Comparison of ENCODE assay signal across 21 cellular contexts in the genomic region with DNA sequence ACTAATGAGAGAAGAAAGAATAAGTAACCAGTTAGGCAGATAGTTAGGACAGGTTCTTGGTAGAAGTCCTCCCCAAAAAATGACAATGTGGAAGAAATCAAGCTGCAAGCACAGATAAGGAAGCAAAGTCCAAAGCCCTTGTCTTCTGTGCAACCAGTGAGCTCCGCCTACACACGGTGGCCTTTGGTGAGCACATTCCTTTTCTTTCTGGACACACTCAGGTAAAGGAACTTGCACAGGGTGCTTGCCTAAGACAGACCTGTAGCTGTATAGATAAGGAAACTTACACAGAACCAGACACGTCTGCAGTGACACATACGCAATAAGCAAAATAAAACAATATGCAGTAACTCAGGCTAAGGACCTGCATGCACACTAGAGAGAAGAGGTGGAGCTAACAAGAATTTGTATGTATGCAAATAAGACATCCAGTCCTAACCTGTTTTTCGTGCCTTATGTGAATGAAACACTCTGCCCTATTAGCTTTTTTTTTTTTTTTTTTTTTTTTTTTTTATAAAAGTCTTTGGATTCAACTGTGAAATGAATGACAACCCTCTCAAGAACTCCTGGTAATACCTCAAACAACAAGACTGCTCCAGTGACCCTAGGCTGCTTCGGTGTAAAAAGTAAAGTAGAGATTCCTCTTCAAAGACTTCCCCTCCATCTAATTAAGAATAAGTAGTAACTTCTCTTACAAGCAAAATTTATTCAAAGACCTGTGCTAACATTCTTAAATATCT. TPM values are rescaled to one million over a fixed set of nuclear protein-coding genes. Genes with fewer than 3 reads are reported as not detected.
A peak's percentile ranks its signal among the peaks of the same experiment; 100 is the strongest.
DNase-seq lines count a peak whose midpoint lies in the region; ATAC-seq and TF ChIP-seq lines count a peak whose summit lies in the region.
"Had no signal": no experiment of that assay in that cellular context is flagged by ENCODE, and none has a peak within 500 bp of the region (broad histone marks: within the 10 kb centered on the region; RNA-seq: fewer than 3 reads in every experiment).

No MANE protein-coding gene starts in this region.

- H3K27me3 Mint-ChIP-seq in T-helper 17 cell = no peaks in the 10 kb centered on the region
- H3K27me3 Mint-ChIP-seq: activated CD4-positive, alpha-beta T cell treated with anti-CD3 and anti-CD28 coated beads, Interleukin-2, amount 10 ng/mL, durations not matched to agents 24 days and 14 days; activated naive CD8-positive, alpha-beta T cell treated with anti-CD3 and anti-CD28 coated beads, Interleukin-2, amount 10 ng/mL, durations not matched to agents 7 days and 5 days; CD4-positive, alpha-beta T cell had no signal

- in situ Hi-C loops in GM13976 (cut with MboI; ENCODE audit: low sequenced_read_pairs, unreplicated experiment) = no loop called here

- H3K9me3 ChIP-seq in duodenal mucosa (ENCODE audit: control insufficient read depth in 1 of 2, low read length in 2 of 2) = no peaks in the 10 kb centered on the region
- no peaks in the 10 kb centered on the region for H3K9me3 ChIP-seq in lower lobe of right lung
- H3K9me3 ChIP-seq in T-helper 17 cell (ENCODE audit: control insufficient read depth, low read length, poor library complexity, severe bottlenecking) = no peaks in the 10 kb centered on the region
- H3K9me3 ChIP-seq in suprapubic skin = no peaks in the 10 kb centered on the region

- TF ChIP-seq POLR2A in suprapubic skin (IDR thresholded peaks at IDR 0.05) = no peak

- WGBS in suprapubic skin = 61% methylated on average over 6 of the region's 6 CpGs

- H3K9ac ChIP-seq in duodenal mucosa (ENCODE audit: low read depth in 1 of 2, low read length in 2 of 2) = no peak overlapping the region

- peak overlapping the region; percentile 14 to 48 for H3K4me3 ChIP-seq in duodenal mucosa (ENCODE audit: low read depth in 1 of 2, low read length in 2 of 2)
- H3K4me3 ChIP-seq in lower lobe of right lung = no peak overlapping the region
- H3K4me3 ChIP-seq in suprapubic skin = no peak overlapping the region

- intact Hi-C loops in lower lobe of right lung (cut with DNase I) = no loop called here

- H3K27ac ChIP-seq in C4-2B = peak overlapping the region; percentile 76; the same call in 1 of the 2 replicates
- H3K27ac ChIP-seq in duodenal mucosa (ENCODE audit: low read depth, low read length) = no peak overlapping the region
- no peak overlapping the region for H3K27ac ChIP-seq in lower lobe of right lung
- H3K27ac ChIP-seq in suprapubic skin = no peak overlapping the region

- H3K36me3 Mint-ChIP-seq in T-helper 17 cell (ENCODE audit: low read depth) = no peaks in the 10 kb centered on the region
- H3K36me3 Mint-ChIP-seq: activated naive CD8-positive, alpha-beta T cell treated with anti-CD3 and anti-CD28 coated beads, Interleukin-2, amount 10 ng/mL, durations not matched to agents 7 days and 5 days had no signal

- peaks cover 4% of the 10 kb centered on the region for H3K4me1 Mint-ChIP-seq in T-helper 17 cell
- H3K4me1 Mint-ChIP-seq: activated CD4-positive, alpha-beta T cell treated with anti-CD3 and anti-CD28 coated beads, Interleukin-2, amount 10 ng/mL, durations not matched to agents 24 days and 14 days; activated naive CD8-positive, alpha-beta T cell treated with anti-CD3 and anti-CD28 coated beads, Interleukin-2, amount 10 ng/mL, durations not matched to agents 7 days and 5 days had no signal

- no peak overlapping the region for H3K4me3 Mint-ChIP-seq in T-helper 17 cell
- H3K4me3 Mint-ChIP-seq: activated CD4-positive, alpha-beta T cell treated with anti-CD3 and anti-CD28 coated beads, Interleukin-2, amount 10 ng/mL, durations not matched to agents 24 days and 14 days; activated naive CD8-positive, alpha-beta T cell treated with anti-CD3 and anti-CD28 coated beads, Interleukin-2, amount 10 ng/mL, durations not matched to agents 7 days and 5 days; CD4-positive, alpha-beta T cell had no signal

- H3K4me1 ChIP-seq in duodenal mucosa (ENCODE audit: control insufficient read depth in 1 of 2, insufficient read depth in 2 of 2, low read length in 2 of 2) = no peaks in the 10 kb centered on the region
- no peaks in the 10 kb centered on the region for H3K4me1 ChIP-seq in lower lobe of right lung
- H3K4me1 ChIP-seq in suprapubic skin = no peaks in the 10 kb centered on the region

- ATAC-seq in lower lobe of right lung (peak; percentile 63 to 77), T-helper 17 cell (no peak), HG03457 (IDR thresholded peaks at IDR 0.05; ENCODE audit: unreplicated experiment) (no peak)

- DNase-seq in NCI-H2029 (lab: John Stamatoyannopoulos, UW) = peak; percentile 47
- DNase-seq in lower lobe of right lung = no peak
- no peak for DNase-seq in T-helper 17 cell
- DNase-seq in GM13976 (ENCODE audit: low spot score) = no peak
- DNase-seq in suprapubic skin (ENCODE audit: low spot score in 2 of 2) = no peak
- DNase-seq: activated CD4-positive, alpha-beta T cell treated with anti-CD3 and anti-CD28 coated beads, Interleukin-2, amount 10 ng/mL, durations not matched to agents 24 days and 14 days; activated naive CD8-positive, alpha-beta T cell treated with anti-CD3 and anti-CD28 coated beads, Interleukin-2, amount 10 ng/mL, durations not matched to agents 7 days and 5 days; activated T-cell treated with anti-CD3 and anti-CD28 coated beads, Interleukin-2, amount 50 U/mL, for 1 hour; CD4-positive, alpha-beta T cell; central memory CD4-positive, alpha-beta T cell; glutamatergic neuron; NCI-H2081; T-helper 2 cell had no signal

- TF ChIP-seq EP300 in suprapubic skin (IDR thresholded peaks at IDR 0.05) = no peak

- H3K36me3 ChIP-seq in duodenal mucosa (ENCODE audit: control insufficient read depth in 1 of 2, insufficient read depth in 2 of 2, low read length in 2 of 2) (no peaks in the 10 kb centered on the region), lower lobe of right lung (no peaks in the 10 kb centered on the region), suprapubic skin (no peaks in the 10 kb centered on the region)

- H3K27ac Mint-ChIP-seq in T-helper 17 cell = no peak overlapping the region
- H3K27ac Mint-ChIP-seq: activated CD4-positive, alpha-beta T cell treated with anti-CD3 and anti-CD28 coated beads, Interleukin-2, amount 10 ng/mL, durations not matched to agents 24 days and 14 days; activated naive CD8-positive, alpha-beta T cell treated with anti-CD3 and anti-CD28 coated beads, Interleukin-2, amount 10 ng/mL, durations not matched to agents 7 days and 5 days; CD4-positive, alpha-beta T cell had no signal

- H3K27me3 ChIP-seq in duodenal mucosa (ENCODE audit: control insufficient read depth in 1 of 2, insufficient read depth in 2 of 2, low read length in 2 of 2) = no peaks in the 10 kb centered on the region
- no peaks in the 10 kb centered on the region for H3K27me3 ChIP-seq in lower lobe of right lung (ENCODE audit: low read depth)
- H3K27me3 ChIP-seq in suprapubic skin = no peaks in the 10 kb centered on the region

- TF ChIP-seq CTCF in C4-2B (conservative IDR thresholded peaks at IDR 0.05) = no peak
- no peak for TF ChIP-seq CTCF in lower lobe of right lung (IDR thresholded peaks at IDR 0.05)
- TF ChIP-seq CTCF in GM13976 (IDR thresholded peaks at IDR 0.05; ENCODE audit: borderline replicate concordance, control extremely low read depth, extremely low read depth, insufficient read depth, missing control alignments) = no peak
- no peak for TF ChIP-seq CTCF in suprapubic skin (IDR thresholded peaks at IDR 0.05)

RNA-seq across cellular contexts. Expression of gene UGT2B10, which starts 48.8 kb away (rescaled TPM):
- total RNA-seq in lower lobe of right lung = not detected
- total RNA-seq in T-helper 17 cell = not detected
- not detected for total RNA-seq in suprapubic skin
- total RNA-seq: activated CD4-positive, alpha-beta T cell treated with anti-CD3 and anti-CD28 coated beads, Interleukin-2, amount 10 ng/mL, durations not matched to agents 24 days and 14 days; activated naive CD8-positive, alpha-beta T cell treated with anti-CD3 and anti-CD28 coated beads, Interleukin-2, amount 10 ng/mL, durations not matched to agents 7 days and 5 days; CD4-positive, alpha-beta T cell; kidney epithelial cell; M059J; myocyte; pulmonary artery endothelial cell; temporal lobe had no signal

Comparison
In these comparisons a context has a peak if more than half of its experiments do, and no peak if none do; other contexts are left out.
1. H3K4me3 ChIP-seq: peak in duodenal mucosa (2 of 2); none in lower lobe of right lung (single experiment) and suprapubic skin (single experiment).
2. ATAC-seq: peak in lower lobe of right lung (2 of 2); none in T-helper 17 cell (single experiment) and HG03457 (single experiment).